ENCODE assay signal across 19 cellular contexts in the genomic region with DNA sequence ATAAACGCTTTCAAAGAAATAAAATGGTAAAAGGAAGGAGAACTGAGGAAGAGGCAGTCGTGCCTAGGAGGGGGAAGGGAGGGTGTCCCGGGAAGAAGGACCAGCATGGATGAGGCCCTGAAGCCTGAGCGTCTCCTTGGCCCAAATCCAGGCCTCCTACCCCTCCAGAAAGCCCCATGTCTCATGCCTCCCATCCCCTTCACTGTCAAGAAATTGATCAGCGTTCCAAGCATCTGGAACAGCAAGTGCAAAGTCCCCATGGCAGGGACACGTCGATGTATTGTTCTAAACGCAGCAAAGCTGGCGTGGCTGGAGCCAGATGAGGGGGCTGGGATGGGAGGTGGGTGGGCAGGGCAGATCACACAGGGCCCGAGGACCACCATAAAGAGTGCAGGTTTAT. TPM values are rescaled to one million over a fixed set of nuclear protein-coding genes. Genes with fewer than 3 reads are reported as not detected.
DNase-seq lines count a peak whose midpoint lies in the region; ATAC-seq and TF ChIP-seq lines count a peak whose summit lies in the region.
"Had no signal": no experiment of that assay in that cellular context is flagged by ENCODE, and none has a peak within 500 bp of the region (broad histone marks: within the 10 kb centered on the region; RNA-seq: fewer than 3 reads in every experiment).

No MANE protein-coding gene starts in this region.

- ATAC-seq in gastrocnemius medialis (no peak), aorta (ENCODE audit: low FRiP score) (no peak), GM19397 (IDR thresholded peaks at IDR 0.05; ENCODE audit: unreplicated experiment) (no peak)

- peak; percentile 55 for DNase-seq in cardiac septum (ENCODE audit: low spot score)
- DNase-seq in left ventricle myocardium inferior: no peak
- DNase-seq in gastrocnemius medialis: no peak
- DNase-seq in aorta: peak; percentile 21 to 33
- DNase-seq in type B pancreatic cell (ENCODE audit: extremely low spot score, unreplicated experiment): no peak
- DNase-seq in activated CD4-positive, CD25-positive, alpha-beta regulatory T cell (lab: John Stamatoyannopoulos, UW): no peak
- DNase-seq: AML-193; Caco-2; CD8-positive, alpha-beta memory T cell; DND-41; GDM1; GOT3; HCEC 1CT; HFFc6 had no signal

- no peaks in the 10 kb centered on the region for H3K4me1 Mint-ChIP-seq in type B pancreatic cell (ENCODE audit: unreplicated experiment)
- H3K4me1 Mint-ChIP-seq: CD8-positive, alpha-beta memory T cell had no signal

- H3K36me3 Mint-ChIP-seq in type B pancreatic cell: no peaks in the 10 kb centered on the region

- no peaks in the 10 kb centered on the region for H3K36me3 ChIP-seq in left ventricle myocardium inferior
- H3K36me3 ChIP-seq in gastrocnemius medialis: no peaks in the 10 kb centered on the region
- H3K36me3 ChIP-seq in aorta (ENCODE audit: control insufficient read depth in 1 of 2, insufficient read depth in 2 of 2, low read length in 1 of 2): no peaks in the 10 kb centered on the region
- H3K36me3 ChIP-seq: BLaER1 had no signal

- H3K4me3 Mint-ChIP-seq in type B pancreatic cell: no peak overlapping the region
- H3K4me3 Mint-ChIP-seq: CD8-positive, alpha-beta memory T cell; HFFc6 had no signal

- H3K27me3 ChIP-seq in left ventricle myocardium inferior (ENCODE audit: low read depth) (no peaks in the 10 kb centered on the region), layer of hippocampus (ENCODE audit: control insufficient read depth, insufficient read depth, low read length) (no peaks in the 10 kb centered on the region), gastrocnemius medialis (no peaks in the 10 kb centered on the region), aorta (ENCODE audit: control insufficient read depth in 1 of 2, insufficient read depth in 2 of 2, low read length in 1 of 2) (no peaks in the 10 kb centered on the region)
- H3K27me3 ChIP-seq: BLaER1 had no signal

- H3K27me3 Mint-ChIP-seq in type B pancreatic cell: peaks cover 22% of the 10 kb centered on the region

- 71 to 76% methylated on average over 10 of the region's 10 CpGs for WGBS in aorta, 2 donors

- H3K9me3 ChIP-seq in left ventricle myocardium inferior (replicated peaks) (peaks cover 20% of the 10 kb centered on the region), gastrocnemius medialis (no peaks in the 10 kb centered on the region), aorta (ENCODE audit: control insufficient read depth, low read length) (no peaks in the 10 kb centered on the region)
- H3K9me3 ChIP-seq: BLaER1, Caco-2 had no signal

- H3K27ac ChIP-seq in left ventricle myocardium inferior (replicated peaks) (no peak overlapping the region), layer of hippocampus (ENCODE audit: low read depth, low read length) (peak overlapping the region; percentile 65), gastrocnemius medialis (peak overlapping the region; percentile 90 to 96 (median 92)), aorta (ENCODE audit: low read depth in 1 of 2, low read length in 2 of 2) (no peak overlapping the region)
- H3K27ac ChIP-seq: 22Rv1, BLaER1, HL-60 had no signal

- H3K4me3 ChIP-seq in left ventricle myocardium inferior (no peak overlapping the region), gastrocnemius medialis (no peak overlapping the region), aorta (ENCODE audit: low read length in 2 of 2) (no peak overlapping the region)
- H3K4me3 ChIP-seq: BLaER1 had no signal

- no peak overlapping the region for H3K27ac Mint-ChIP-seq in type B pancreatic cell
- H3K27ac Mint-ChIP-seq: CD8-positive, alpha-beta memory T cell; HFFc6 had no signal

- H3K4me1 ChIP-seq in left ventricle myocardium inferior: peaks cover 15% of the 10 kb centered on the region
- H3K4me1 ChIP-seq in gastrocnemius medialis: peaks cover 37 to 47% of the 10 kb centered on the region in 2 donors
- no peaks in the 10 kb centered on the region for H3K4me1 ChIP-seq in aorta (ENCODE audit: control insufficient read depth in 1 of 2, insufficient read depth in 2 of 2, low read length in 2 of 2)
- H3K4me1 ChIP-seq: Caco-2 had no signal

- no peak for TF ChIP-seq POLR2A in gastrocnemius medialis (IDR thresholded peaks at IDR 0.05)

- TF ChIP-seq CTCF in left ventricle myocardium inferior (IDR thresholded peaks at IDR 0.05; ENCODE audit: borderline replicate concordance) (no peak), gastrocnemius medialis (IDR thresholded peaks at IDR 0.05 in 4 of 5, conservative IDR thresholded peaks at IDR 0.05 in 1 of 5) (no peak), type B pancreatic cell (conservative IDR thresholded peaks at IDR 0.05) (no peak)

- H3K9me3 Mint-ChIP-seq in type B pancreatic cell: no peaks in the 10 kb centered on the region
- H3K9me3 Mint-ChIP-seq: HFFc6 had no signal

- intact Hi-C loops in cardiac septum (cut with DNase I) (no loop called here), left ventricle myocardium inferior (cut with micrococcal nuclease) (no loop called here), gastrocnemius medialis (cut with DNase I; ENCODE audit: low total_unique reads) (no loop called here), aorta (cut with DNase I) (no loop called here)

- in situ Hi-C loops in gastrocnemius medialis (cut with MboI; ENCODE audit: low sequenced_read_pairs in 4 of 4): no loop called here

RNA-seq across cellular contexts. Expression of a gene that starts 22.6 kb away (rescaled TPM):
- 0.70 TPM for total RNA-seq in cardiac septum
- total RNA-seq in left ventricle myocardium inferior: 15.5 TPM
- total RNA-seq in gastrocnemius medialis: 1 to 10 TPM in 3 of 4 donors, under 1 TPM in 1; 0.85 to 5.8 (median 1.5) TPM
- under 1 TPM; 0.29 to 0.90 TPM for total RNA-seq in aorta
- polyA plus RNA-seq in aorta: under 1 TPM in 1 of 2 donors, not detected in 1; 0.26 TPM
- 0.71 and 0.92 TPM in 2 replicates for total RNA-seq in type B pancreatic cell (ENCODE audit: low replicate concordance)
- total RNA-seq: CD8-positive, alpha-beta memory T cell; HFFc6 had no signal
- polyA plus RNA-seq: CD8-positive, alpha-beta memory T cell had no signal

RNA-seq across cellular contexts. Expression of a gene that starts 43.7 kb away (rescaled TPM):
- total RNA-seq in cardiac septum (5.6 TPM), left ventricle myocardium inferior (7.6 TPM), gastrocnemius medialis (10 to 100 TPM; 12.8 to 23.1 (median 18.3) TPM), aorta (10 to 100 TPM; 11.9 to 22.9 TPM), type B pancreatic cell (ENCODE audit: low replicate concordance) (142 and 428 TPM in 2 replicates)
- polyA plus RNA-seq in aorta: 10 to 100 TPM in 1 of 2 donors, 1 to 10 TPM in 1; 5.9 to 23.9 TPM
- total RNA-seq: CD8-positive, alpha-beta memory T cell had no signal

RNA-seq across cellular contexts. Expression of a gene that starts 53.0 kb away (rescaled TPM):
- total RNA-seq in cardiac septum (5.5 TPM), left ventricle myocardium inferior (6.6 TPM), gastrocnemius medialis (10 to 100 TPM; 15.1 to 27.5 (median 27.4) TPM), aorta (10 to 100 TPM in 1 of 2 donors, 1 to 10 TPM in 1; 5.4 to 10.9 TPM), type B pancreatic cell (ENCODE audit: low replicate concordance) (16.8 and 18.0 TPM in 2 replicates)
- 1 to 10 TPM; 4.0 to 9.7 TPM for polyA plus RNA-seq in aorta

Comparison
In these comparisons a context has a peak if more than half of its experiments do, and no peak if none do; other contexts are left out.
1. DNase-seq: peak in cardiac septum (single experiment) and aorta (2 of 2); none in left ventricle myocardium inferior (single experiment), gastrocnemius medialis (0 of 2), type B pancreatic cell (single experiment) and activated CD4-positive, CD25-positive, alpha-beta regulatory T cell (0 of 4).
2. H3K27ac ChIP-seq: peak in layer of hippocampus (single experiment) and gastrocnemius medialis (4 of 4); none in left ventricle myocardium inferior (single experiment) and aorta (0 of 2).